In genomic region chr9:75803130-75803529, GRCh38 we compare ENCODE assay signal across 19 cellular contexts.
A peak's percentile ranks its signal among the peaks of the same experiment; 100 is the strongest.
DNase-seq lines count a peak whose midpoint lies in the region; ATAC-seq and TF ChIP-seq lines count a peak whose summit lies in the region.
"Had no signal": no experiment of that assay in that cellular context is flagged by ENCODE, and none has a peak within 500 bp of the region (broad histone marks: within the 10 kb centered on the region; RNA-seq: fewer than 3 reads in every experiment).

No MANE protein-coding gene starts in this region.

- no peak overlapping the region for H2AFZ ChIP-seq in MM.1S (ENCODE audit: low read length)
- H2AFZ ChIP-seq: parathyroid adenoma had no signal

- no peaks in the 10 kb centered on the region for H3K9me2 ChIP-seq in MM.1S (replicated peaks; ENCODE audit: insufficient read depth, low read length)

- H3K36me3 ChIP-seq in MM.1S (replicated peaks; ENCODE audit: insufficient read depth, low read length) (no peaks in the 10 kb centered on the region), mesodermal cell (ENCODE audit: control insufficient read depth, insufficient read depth, low read length) (no peaks in the 10 kb centered on the region)
- H3K36me3 ChIP-seq: Peyer's patch, thyroid gland had no signal

- no peaks in the 10 kb centered on the region for H3K79me2 ChIP-seq in MM.1S (ENCODE audit: low read length)
- H3K79me2 ChIP-seq: parathyroid adenoma had no signal

- no peak for ATAC-seq in GM21360 (IDR thresholded peaks at IDR 0.05; ENCODE audit: unreplicated experiment)
- ATAC-seq in GM21447 (IDR thresholded peaks at IDR 0.05; ENCODE audit: unreplicated experiment) = no peak
- ATAC-seq in GM19324 (IDR thresholded peaks at IDR 0.05; ENCODE audit: low FRiP score, unreplicated experiment) = no peak
- ATAC-seq: activated CD4-positive, alpha-beta T cell treated with anti-CD3 and anti-CD28 coated beads for 36 hours; activated naive CD8-positive, alpha-beta T cell treated with anti-CD3 and anti-CD28 coated beads, Interleukin-2, amount 50 U/mL, for 24 hours had no signal

- no peaks in the 10 kb centered on the region for H3K4me1 Mint-ChIP-seq in activated T-helper 2 cell treated with anti-CD3 and anti-CD28 coated beads, Interferon-gamma antibody, Interleukin-2, Interleukin-4, amounts not matched to agents 10 μg/mL and 5 μg/mL and 100 μg/mL, durations not matched to agents 14 hours and 24 hours and 36 hours (ENCODE audit: low read depth)
- H3K4me1 Mint-ChIP-seq: activated CD4-positive, alpha-beta T cell treated with anti-CD3 and anti-CD28 coated beads for 36 hours; activated naive CD8-positive, alpha-beta T cell treated with anti-CD3 and anti-CD28 coated beads, Interleukin-2, amount 50 U/mL, for 24 hours had no signal

- H3K36me3 Mint-ChIP-seq in activated T-helper 2 cell treated with anti-CD3 and anti-CD28 coated beads, Interferon-gamma antibody, Interleukin-2, Interleukin-4, amounts not matched to agents 10 μg/mL and 5 μg/mL and 100 μg/mL, durations not matched to agents 14 hours and 24 hours and 36 hours (ENCODE audit: low read depth) = no peaks in the 10 kb centered on the region

- no peaks in the 10 kb centered on the region for H3K27me3 Mint-ChIP-seq in activated T-helper 2 cell treated with anti-CD3 and anti-CD28 coated beads, Interferon-gamma antibody, Interleukin-2, Interleukin-4, amounts not matched to agents 10 μg/mL and 5 μg/mL and 100 μg/mL, durations not matched to agents 14 hours and 24 hours and 36 hours (ENCODE audit: low read depth)

- H3K9ac ChIP-seq in MM.1S (ENCODE audit: low read length) = no peak overlapping the region
- H3K9ac ChIP-seq: parathyroid adenoma had no signal

- no peaks in the 10 kb centered on the region for H3K9me3 Mint-ChIP-seq in activated T-helper 2 cell treated with anti-CD3 and anti-CD28 coated beads, Interferon-gamma antibody, Interleukin-2, Interleukin-4, amounts not matched to agents 10 μg/mL and 5 μg/mL and 100 μg/mL, durations not matched to agents 14 hours and 24 hours and 36 hours
- H3K9me3 Mint-ChIP-seq: activated naive CD8-positive, alpha-beta T cell treated with anti-CD3 and anti-CD28 coated beads, Interleukin-2, amount 50 U/mL, for 24 hours had no signal

- H3K9me3 ChIP-seq in MM.1S (replicated peaks; ENCODE audit: insufficient read depth, low read length) = no peaks in the 10 kb centered on the region
- no peaks in the 10 kb centered on the region for H3K9me3 ChIP-seq in mesodermal cell (ENCODE audit: control insufficient read depth, low read length)
- H3K9me3 ChIP-seq: Peyer's patch, thyroid gland had no signal

- H3K27ac Mint-ChIP-seq in activated T-helper 2 cell treated with anti-CD3 and anti-CD28 coated beads, Interferon-gamma antibody, Interleukin-2, Interleukin-4, amounts not matched to agents 10 μg/mL and 5 μg/mL and 100 μg/mL, durations not matched to agents 14 hours and 24 hours and 36 hours = no peak overlapping the region
- H3K27ac Mint-ChIP-seq: activated CD4-positive, alpha-beta T cell treated with anti-CD3 and anti-CD28 coated beads for 36 hours; activated naive CD8-positive, alpha-beta T cell treated with anti-CD3 and anti-CD28 coated beads, Interleukin-2, amount 50 U/mL, for 24 hours had no signal

- DNase-seq in AG20443 (ENCODE audit: low spot score) = peak; percentile 40
- DNase-seq in MM.1S = peak; percentile 63
- peak; percentile 4 for DNase-seq in epithelial cell of proximal tubule (ENCODE audit: low read depth)
- no peak for DNase-seq in activated T-helper 2 cell treated with anti-CD3 and anti-CD28 coated beads, Interferon-gamma antibody, Interleukin-2, Interleukin-4, amounts not matched to agents 10 μg/mL and 5 μg/mL and 100 μg/mL, durations not matched to agents 14 hours and 24 hours and 36 hours (ENCODE audit: low spot score)
- DNase-seq: activated CD4-positive, alpha-beta T cell treated with anti-CD3 and anti-CD28 coated beads for 36 hours; activated naive CD8-positive, alpha-beta T cell treated with anti-CD3 and anti-CD28 coated beads, Interleukin-2, amount 50 U/mL, for 24 hours; activated T-cell treated with anti-CD3 and anti-CD28 coated beads, Interleukin-2, amount 50 U/mL, for 1 hour; AML-193; dermis blood vessel endothelial cell; NCI-H187; NCI-H748 treated with DMSO at 0.1 percent for 48 hours; Peyer's patch; T-helper 2 cell; thyroid gland had no signal

- H3K4me3 ChIP-seq in MM.1S (ENCODE audit: low read length) = no peak overlapping the region
- H3K4me3 ChIP-seq in epithelial cell of proximal tubule (ENCODE audit: low read depth, low read length) = no peak overlapping the region
- H3K4me3 ChIP-seq in mesodermal cell (ENCODE audit: extremely low read depth, insufficient read depth, low read length, poor library complexity, severe bottlenecking) = no peak overlapping the region
- H3K4me3 ChIP-seq: Peyer's patch, thyroid gland had no signal

- no peak overlapping the region for H3K4me3 Mint-ChIP-seq in activated T-helper 2 cell treated with anti-CD3 and anti-CD28 coated beads, Interferon-gamma antibody, Interleukin-2, Interleukin-4, amounts not matched to agents 10 μg/mL and 5 μg/mL and 100 μg/mL, durations not matched to agents 14 hours and 24 hours and 36 hours (ENCODE audit: low read depth)
- H3K4me3 Mint-ChIP-seq: activated CD4-positive, alpha-beta T cell treated with anti-CD3 and anti-CD28 coated beads for 36 hours; activated naive CD8-positive, alpha-beta T cell treated with anti-CD3 and anti-CD28 coated beads, Interleukin-2, amount 50 U/mL, for 24 hours had no signal

- no peak overlapping the region for H3K27ac ChIP-seq in MM.1S (ENCODE audit: low read length)
- peak overlapping the region; percentile 52 for H3K27ac ChIP-seq in mesodermal cell (ENCODE audit: low read depth, low read length, severe bottlenecking)
- H3K27ac ChIP-seq: parathyroid adenoma, Peyer's patch, thyroid gland had no signal

- H3K27me3 ChIP-seq in MM.1S (replicated peaks; ENCODE audit: insufficient read depth, low read length) = no peaks in the 10 kb centered on the region
- H3K27me3 ChIP-seq: Peyer's patch, thyroid gland had no signal

- no peak for TF ChIP-seq CTCF in MM.1S (IDR thresholded peaks at IDR 0.05; ENCODE audit: low read length)
- TF ChIP-seq CTCF in epithelial cell of proximal tubule (conservative IDR thresholded peaks at IDR 0.05; ENCODE audit: low read depth, low read length) = no peak

- 0 out of 2 replicates have a peak, but pooled peaks cover 3% of the 10 kb centered on the region for H3K4me1 ChIP-seq in MM.1S (ENCODE audit: low read length)
- peaks cover 22% of the 10 kb centered on the region for H3K4me1 ChIP-seq in mesodermal cell (ENCODE audit: control insufficient read depth, insufficient read depth, low read length, poor library complexity, severe bottlenecking)
- H3K4me1 ChIP-seq: parathyroid adenoma, Peyer's patch, thyroid gland had no signal

- no peak overlapping the region for H3K4me2 ChIP-seq in MM.1S (ENCODE audit: low read depth, low read length)

- intact Hi-C loops in activated T-helper 2 cell treated with anti-CD3 and anti-CD28 coated beads, Interferon-gamma antibody, Interleukin-2, Interleukin-4, amounts not matched to agents 10 μg/mL and 5 μg/mL and 100 μg/mL, durations not matched to agents 14 hours and 24 hours and 36 hours (cut with micrococcal nuclease) = no loop called here

- no peaks in the 10 kb centered on the region for H4K20me1 ChIP-seq in MM.1S (ENCODE audit: insufficient read depth, low read length)

- no peaks in the 10 kb centered on the region for H3F3A ChIP-seq in MM.1S (ENCODE audit: insufficient read depth, low read length)
